In the genomic region with DNA sequence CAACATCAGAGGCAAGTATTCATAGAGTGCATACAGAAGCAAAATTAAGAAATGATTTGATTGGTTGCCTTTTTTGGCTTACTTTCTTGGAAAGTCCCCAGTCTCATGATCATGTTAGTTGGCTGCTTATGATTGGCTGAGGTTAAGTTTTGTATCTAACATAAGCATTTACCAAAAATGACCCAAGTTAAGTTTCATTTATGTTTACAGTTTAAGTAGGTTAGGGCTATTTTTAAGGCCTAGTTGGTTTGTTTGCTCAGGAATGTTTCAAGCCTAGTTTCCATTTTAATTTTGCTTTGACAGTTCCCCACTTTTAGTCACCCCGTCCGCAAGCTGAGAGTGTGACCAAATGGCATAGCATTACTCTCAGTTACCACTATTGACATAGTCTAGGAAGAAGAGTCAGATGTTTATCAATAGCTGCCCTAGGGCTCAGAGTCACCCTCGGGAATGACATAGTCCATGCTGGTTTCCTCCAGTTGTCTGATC, we compare ENCODE assay signal across 16 cellular contexts. TPM values are rescaled to one million over a fixed set of nuclear protein-coding genes. Genes with fewer than 3 reads are reported as not detected.
DNase-seq lines count a peak whose midpoint lies in the region; ATAC-seq and TF ChIP-seq lines count a peak whose summit lies in the region.
"Had no signal": no experiment of that assay in that cellular context is flagged by ENCODE, and none has a peak within 500 bp of the region (broad histone marks: within the 10 kb centered on the region; RNA-seq: fewer than 3 reads in every experiment).

No MANE protein-coding gene starts in this region.

- H3K4me1 ChIP-seq in naive thymus-derived CD4-positive, alpha-beta T cell (ENCODE audit: control insufficient read depth in 2 of 2, insufficient read depth in 2 of 2, low read length in 2 of 2), result no peaks in the 10 kb centered on the region
- H3K4me1 ChIP-seq in foreskin keratinocyte, result no peaks in the 10 kb centered on the region
- H3K4me1 ChIP-seq: A549, heart right ventricle, left lung, tibial nerve had no signal

- POLR2A ChIA-PET in activated CD4-positive, alpha-beta T cell treated with anti-CD3 and anti-CD28 coated beads, Interleukin-2, amount 10 ng/mL, durations not matched to agents 7 days and 5 days (lab: Charles Lee), result no interaction called here
- POLR2A ChIA-PET in naive thymus-derived CD4-positive, alpha-beta T cell (lab: Charles Lee), result interaction anchor here (0.7 kb wide), 1 partner anchor 56 kb away, joined by 5 read pairs; no protein-coding TSS in a partner anchor

- peaks cover 14% of the 10 kb centered on the region for H3K36me3 Mint-ChIP-seq in activated CD4-positive, alpha-beta T cell treated with anti-CD3 and anti-CD28 coated beads, Interleukin-2, amount 10 ng/mL, durations not matched to agents 7 days and 5 days (ENCODE audit: low read depth)
- H3K36me3 Mint-ChIP-seq in naive thymus-derived CD4-positive, alpha-beta T cell, result peaks cover 0 to 6% (median 0%) of the 10 kb centered on the region in 5 donors

- H3K27me3 ChIP-seq in naive thymus-derived CD4-positive, alpha-beta T cell (ENCODE audit: control insufficient read depth in 2 of 2, insufficient read depth in 2 of 2, low read length in 2 of 2), result no peaks in the 10 kb centered on the region
- H3K27me3 ChIP-seq in foreskin keratinocyte, result no peaks in the 10 kb centered on the region
- H3K27me3 ChIP-seq: heart right ventricle, left lung, tibial nerve had no signal

- H3K36me3 ChIP-seq in naive thymus-derived CD4-positive, alpha-beta T cell (ENCODE audit: control insufficient read depth in 2 of 3, insufficient read depth in 3 of 3, low read length in 3 of 3), result no peaks in the 10 kb centered on the region
- H3K36me3 ChIP-seq: left lung had no signal

- intact Hi-C loops in naive thymus-derived CD4-positive, alpha-beta T cell (cut with micrococcal nuclease), result no loop called here
- intact Hi-C loops in cardiac septum (cut with DNase I), result no loop called here

- H3K9me3 Mint-ChIP-seq in activated CD4-positive, alpha-beta T cell treated with anti-CD3 and anti-CD28 coated beads, Interleukin-2, amount 10 ng/mL, durations not matched to agents 7 days and 5 days, result no peaks in the 10 kb centered on the region
- H3K9me3 Mint-ChIP-seq in naive thymus-derived CD4-positive, alpha-beta T cell, result peaks cover 0 to 3% (median 0%) of the 10 kb centered on the region in 11 donors

- no peak for TF ChIP-seq CTCF in foreskin keratinocyte (conservative IDR thresholded peaks at IDR 0.05)

- H3K4me3 Mint-ChIP-seq in activated CD4-positive, alpha-beta T cell treated with anti-CD3 and anti-CD28 coated beads, Interleukin-2, amount 10 ng/mL, durations not matched to agents 7 days and 5 days, result no peak overlapping the region
- H3K4me3 Mint-ChIP-seq in naive thymus-derived CD4-positive, alpha-beta T cell, result no peak overlapping the region
- H3K4me3 Mint-ChIP-seq: neural crest cell had no signal

- peak; percentile 76 for ATAC-seq in GM19351 (IDR thresholded peaks at IDR 0.05; ENCODE audit: unreplicated experiment)
- ATAC-seq in HG03469 (IDR thresholded peaks at IDR 0.05; ENCODE audit: unreplicated experiment), result peak; percentile 84
- peak; percentile 76 for ATAC-seq in naive thymus-derived CD4-positive, alpha-beta T cell
- no peak for ATAC-seq in foreskin keratinocyte
- ATAC-seq: A549, heart right ventricle, left lung had no signal

- no peak overlapping the region for H3K27ac ChIP-seq in naive thymus-derived CD4-positive, alpha-beta T cell (ENCODE audit: low read depth, low read length)
- no peak overlapping the region for H3K27ac ChIP-seq in foreskin keratinocyte
- H3K27ac ChIP-seq: A549, heart right ventricle, left lung, skin epidermis, tibial nerve had no signal

- DNase-seq in activated CD4-positive, alpha-beta T cell treated with anti-CD3 and anti-CD28 coated beads, Interleukin-2, amount 10 ng/mL, durations not matched to agents 7 days and 5 days, result no peak
- no peak for DNase-seq in activated CD4-positive, alpha-beta T cell treated with anti-CD3 and anti-CD28 coated beads for 4 hours
- no peak for DNase-seq in naive thymus-derived CD4-positive, alpha-beta T cell
- DNase-seq in dedifferentiated amniotic fluid mesenchymal stem cell (ENCODE audit: extremely low spot score) (no peak), foreskin keratinocyte (no peak), cardiac septum (ENCODE audit: low spot score) (no peak)
- DNase-seq: heart right ventricle, left lung, NCI-H1436 treated with DMSO at 0.1 percent for 48 hours, NCI-H69 had no signal

- H3K4me1 Mint-ChIP-seq in activated CD4-positive, alpha-beta T cell treated with anti-CD3 and anti-CD28 coated beads, Interleukin-2, amount 10 ng/mL, durations not matched to agents 7 days and 5 days, result peaks cover 9% of the 10 kb centered on the region
- H3K4me1 Mint-ChIP-seq in naive thymus-derived CD4-positive, alpha-beta T cell, result peaks cover 0 to 6% (median 0%) of the 10 kb centered on the region in 7 donors

- CTCF ChIA-PET in activated CD4-positive, alpha-beta T cell treated with anti-CD3 and anti-CD28 coated beads, Interleukin-2, amount 10 ng/mL, durations not matched to agents 7 days and 5 days (lab: Charles Lee), result interaction anchor here (0.7 to 1.5 kb wide), 3 partner anchors 39 to 66 kb away, joined by 3 read pairs; a partner anchor contains a TSS
- CTCF ChIA-PET in naive thymus-derived CD4-positive, alpha-beta T cell (lab: Charles Lee), result interaction anchor here (0.8 kb wide), 1 partner anchor 19 kb away, joined by 3 read pairs; no protein-coding TSS in a partner anchor

- no peaks in the 10 kb centered on the region for H3K9me3 ChIP-seq in naive thymus-derived CD4-positive, alpha-beta T cell (ENCODE audit: control insufficient read depth in 2 of 3, low read length in 3 of 3)
- H3K9me3 ChIP-seq: A549, heart right ventricle, left lung, tibial nerve had no signal

- H3K4me3 ChIP-seq in naive thymus-derived CD4-positive, alpha-beta T cell (ENCODE audit: low read length), result no peak overlapping the region
- H3K4me3 ChIP-seq: A549, heart right ventricle, left lung, skin epidermis, tibial nerve had no signal

- H3K27me3 Mint-ChIP-seq in activated CD4-positive, alpha-beta T cell treated with anti-CD3 and anti-CD28 coated beads, Interleukin-2, amount 10 ng/mL, durations not matched to agents 7 days and 5 days, result peaks cover 4% of the 10 kb centered on the region
- peaks cover 0 to 11% (median 2%) of the 10 kb centered on the region in 5 donors for H3K27me3 Mint-ChIP-seq in naive thymus-derived CD4-positive, alpha-beta T cell

- peak overlapping the region; percentile 16 for H3K27ac Mint-ChIP-seq in activated CD4-positive, alpha-beta T cell treated with anti-CD3 and anti-CD28 coated beads, Interleukin-2, amount 10 ng/mL, durations not matched to agents 7 days and 5 days
- H3K27ac Mint-ChIP-seq in naive thymus-derived CD4-positive, alpha-beta T cell, result peak overlapping the region in 2 of 9 donors; percentile 65 to 85

RNA-seq across cellular contexts. Expression of a gene that starts 36.3 kb away (rescaled TPM):
- total RNA-seq in activated CD4-positive, alpha-beta T cell treated with anti-CD3 and anti-CD28 coated beads, Interleukin-2, amount 10 ng/mL, durations not matched to agents 7 days and 5 days, result 10 to 100 TPM; 24.6 to 25.3 TPM
- 10 to 100 TPM; 23.7 to 39.2 (median 35.6) TPM for total RNA-seq in naive thymus-derived CD4-positive, alpha-beta T cell
- polyA plus RNA-seq in naive thymus-derived CD4-positive, alpha-beta T cell, result 1 to 10 TPM; 5.0 to 7.1 TPM
- total RNA-seq in foreskin keratinocyte (5.8 and 5.9 TPM in 2 replicates), cardiac septum (2.2 TPM)
- polyA plus RNA-seq in foreskin keratinocyte, result 1.3 and 2.0 TPM in 2 replicates

RNA-seq across cellular contexts. Expression of a gene that starts 36.5 kb away (rescaled TPM):
- 1 to 10 TPM; 5.1 to 5.2 TPM for total RNA-seq in activated CD4-positive, alpha-beta T cell treated with anti-CD3 and anti-CD28 coated beads, Interleukin-2, amount 10 ng/mL, durations not matched to agents 7 days and 5 days
- 1 to 10 TPM; 3.6 to 9.1 (median 5.4) TPM for total RNA-seq in naive thymus-derived CD4-positive, alpha-beta T cell
- polyA plus RNA-seq in naive thymus-derived CD4-positive, alpha-beta T cell, result 1 to 10 TPM; 1.1 to 1.6 TPM
- total RNA-seq in foreskin keratinocyte, result 0.95 and 0.99 TPM in 2 replicates
- polyA plus RNA-seq in foreskin keratinocyte, result 0.79 and 0.91 TPM in 2 replicates
- total RNA-seq in cardiac septum, result 0.83 TPM

RNA-seq across cellular contexts. Expression of a gene that starts 43.6 kb away (rescaled TPM):
- total RNA-seq in activated CD4-positive, alpha-beta T cell treated with anti-CD3 and anti-CD28 coated beads, Interleukin-2, amount 10 ng/mL, durations not matched to agents 7 days and 5 days, result 100 to 1,000 TPM; 168 to 193 TPM
- 100 to 1,000 TPM in 1 of 5 experiments, 10 to 100 TPM in 4; 45.9 to 133 (median 61.8) TPM for total RNA-seq in naive thymus-derived CD4-positive, alpha-beta T cell
- polyA plus RNA-seq in naive thymus-derived CD4-positive, alpha-beta T cell, result 1 to 10 TPM; 4.8 to 8.1 TPM
- 66.1 and 72.4 TPM in 2 replicates for total RNA-seq in foreskin keratinocyte
- polyA plus RNA-seq in foreskin keratinocyte, result 29.5 TPM in 2 replicates
- 15.2 TPM for total RNA-seq in cardiac septum
